ENCODE assay signal across 1 cellular context in the genomic region with DNA sequence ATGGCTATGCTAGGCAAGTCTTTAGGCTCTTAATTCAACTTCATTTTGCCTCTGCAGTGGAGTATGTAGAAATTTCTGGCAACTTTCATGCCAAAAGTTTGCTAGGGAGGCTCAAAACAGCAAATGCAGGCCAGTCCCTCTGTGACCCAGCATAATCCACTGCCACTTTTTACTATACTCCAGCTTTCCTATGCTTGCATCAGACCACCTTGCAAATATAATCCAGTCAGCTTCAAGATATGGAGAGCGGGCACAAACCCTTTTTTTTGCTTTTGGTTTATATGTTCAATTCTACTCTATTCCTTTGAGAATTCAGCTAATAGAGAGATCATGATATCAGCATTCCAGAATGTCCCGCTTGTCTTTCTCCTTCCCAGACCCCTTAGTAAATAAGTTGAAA.
TF ChIP-seq lines count a peak whose summit lies in the region.

No MANE protein-coding gene starts in this region.

TF ChIP-seq in H1, 55 proteins besides CTCF, POLR2A, EP300 and RAD21 (continued from another document):
- TF ChIP-seq ATF3 (IDR thresholded peaks at IDR 0.05; ENCODE audit: insufficient read depth, low read depth, low read length) (no peak), SP4 (IDR thresholded peaks at IDR 0.05; ENCODE audit: low read length) (no peak), TAF1 (IDR thresholded peaks at IDR 0.05; ENCODE audit: low read depth, low read length) (no peak), SIX5 (IDR thresholded peaks at IDR 0.05; ENCODE audit: low read depth, low read length) (no peak), SRF (IDR thresholded peaks at IDR 0.05; ENCODE audit: low read depth, low read length) (no peak), ZNF274 (IDR thresholded peaks at IDR 0.05; ENCODE audit: borderline replicate concordance, extremely low read depth, low read length) (no peak), EGR1 (IDR thresholded peaks at IDR 0.05; ENCODE audit: borderline replicate concordance, low read depth, low read length) (no peak), FOSL1 (IDR thresholded peaks at IDR 0.05; ENCODE audit: insufficient read depth, low read depth, low read length) (no peak)
